In genomic region chr6:29926795-29927427, GRCh38 we compare ENCODE assay signal across 1 cellular context.
TF ChIP-seq lines count a peak whose summit lies in the region.

No MANE protein-coding gene starts in this region.

TF ChIP-seq in HepG2, 621 proteins besides CTCF, POLR2A, EP300 and RAD21 (continued from another document and continues in another):
- TF ChIP-seq ZNF777 (CRISPR knock-in tag; IDR thresholded peaks at IDR 0.05) (no peak), ZNF550 (CRISPR knock-in tag; IDR thresholded peaks at IDR 0.05; ENCODE audit: borderline replicate concordance) (no peak), ZNF414 (CRISPR knock-in tag; IDR thresholded peaks at IDR 0.05) (no peak), ZNF670 (CRISPR knock-in tag; IDR thresholded peaks at IDR 0.05; ENCODE audit: borderline replicate concordance) (no peak), ZNF589 (CRISPR knock-in tag; conservative IDR thresholded peaks at IDR 0.05) (no peak), ZNF83 (CRISPR knock-in tag; IDR thresholded peaks at IDR 0.05; ENCODE audit: borderline replicate concordance) (no peak), ZNF160 (CRISPR knock-in tag; IDR thresholded peaks at IDR 0.05) (no peak; the same call in 1 of the 2 replicates), RFXAP (CRISPR knock-in tag; IDR thresholded peaks at IDR 0.05; ENCODE audit: borderline replicate concordance) (no peak), ERF (CRISPR knock-in tag; IDR thresholded peaks at IDR 0.05) (no peak), FOXA3 (CRISPR knock-in tag; IDR thresholded peaks at IDR 0.05) (no peak), NCOA5 (CRISPR knock-in tag; IDR thresholded peaks at IDR 0.05) (no peak), ZNF558 (CRISPR knock-in tag; IDR thresholded peaks at IDR 0.05; ENCODE audit: borderline replicate concordance) (no peak), ZNF331 (CRISPR knock-in tag; IDR thresholded peaks at IDR 0.05) (no peak), MXI1 (IDR thresholded peaks at IDR 0.05; ENCODE audit: borderline replicate concordance, low read depth, low read length) (no peak; the same call in 2 of the 3 replicates), PCBP2 (optimal IDR thresholded peaks at IDR 0.05; ENCODE audit: low read depth, low read length, poor library complexity, severe bottlenecking) (no peak), ZNF792 (CRISPR knock-in tag; IDR thresholded peaks at IDR 0.05) (0 out of 2 replicates have a peak, but pooled peaks have one; percentile 16), DNMT1 (CRISPR knock-in tag; IDR thresholded peaks at IDR 0.05) (no peak), CENPT (CRISPR knock-in tag; IDR thresholded peaks at IDR 0.05; ENCODE audit: low read depth) (no peak), FOXP1 (IDR thresholded peaks at IDR 0.05) (no peak), FOXP1 (CRISPR knock-in tag; IDR thresholded peaks at IDR 0.05) (no peak), PRDM10 (CRISPR knock-in tag; IDR thresholded peaks at IDR 0.05; ENCODE audit: low read depth) (no peak), ZNF780A (CRISPR knock-in tag; IDR thresholded peaks at IDR 0.05) (0 out of 2 replicates have a peak, but pooled peaks have one; percentile 36), ZMAT5 (CRISPR knock-in tag; IDR thresholded peaks at IDR 0.05; ENCODE audit: borderline replicate concordance, low read depth) (no peak), REST (IDR thresholded peaks at IDR 0.05; ENCODE audit: borderline replicate concordance in 1 of 2, low read depth in 1 of 2, low read length in 2 of 2) (no peak), KDM1A (CRISPR knock-in tag; IDR thresholded peaks at IDR 0.05) (no peak), NFIC (IDR thresholded peaks at IDR 0.05; ENCODE audit: low read length) (no peak), ZNF768 (CRISPR knock-in tag; IDR thresholded peaks at IDR 0.05) (no peak), ZNF205 (CRISPR knock-in tag; IDR thresholded peaks at IDR 0.05) (no peak), ZNF772 (CRISPR knock-in tag; IDR thresholded peaks at IDR 0.05) (0 out of 2 replicates have a peak, but pooled peaks have one; percentile 1), RFX5 (IDR thresholded peaks at IDR 0.05; ENCODE audit: low read depth, low read length) (no peak), ZNF431 (CRISPR knock-in tag; IDR thresholded peaks at IDR 0.05; ENCODE audit: borderline replicate concordance, low read depth) (no peak), AGO1 (IDR thresholded peaks at IDR 0.05; ENCODE audit: low read depth, low read length, poor library complexity, severe bottlenecking) (no peak), JDP2 (CRISPR knock-in tag; IDR thresholded peaks at IDR 0.05; ENCODE audit: borderline replicate concordance) (no peak; the same call in 1 of the 2 replicates), ZNF407 (CRISPR knock-in tag; IDR thresholded peaks at IDR 0.05; ENCODE audit: not compliant biosample characterization) (no peak), ZFX (CRISPR knock-in tag; IDR thresholded peaks at IDR 0.05; ENCODE audit: low read depth) (peak; percentile 91), ETV5 (CRISPR knock-in tag; IDR thresholded peaks at IDR 0.05; ENCODE audit: borderline replicate concordance) (peak; percentile 54; the same call in 1 of the 2 replicates), ZNF30 (CRISPR knock-in tag; IDR thresholded peaks at IDR 0.05) (no peak)
- TF ChIP-seq, protein P1, sequence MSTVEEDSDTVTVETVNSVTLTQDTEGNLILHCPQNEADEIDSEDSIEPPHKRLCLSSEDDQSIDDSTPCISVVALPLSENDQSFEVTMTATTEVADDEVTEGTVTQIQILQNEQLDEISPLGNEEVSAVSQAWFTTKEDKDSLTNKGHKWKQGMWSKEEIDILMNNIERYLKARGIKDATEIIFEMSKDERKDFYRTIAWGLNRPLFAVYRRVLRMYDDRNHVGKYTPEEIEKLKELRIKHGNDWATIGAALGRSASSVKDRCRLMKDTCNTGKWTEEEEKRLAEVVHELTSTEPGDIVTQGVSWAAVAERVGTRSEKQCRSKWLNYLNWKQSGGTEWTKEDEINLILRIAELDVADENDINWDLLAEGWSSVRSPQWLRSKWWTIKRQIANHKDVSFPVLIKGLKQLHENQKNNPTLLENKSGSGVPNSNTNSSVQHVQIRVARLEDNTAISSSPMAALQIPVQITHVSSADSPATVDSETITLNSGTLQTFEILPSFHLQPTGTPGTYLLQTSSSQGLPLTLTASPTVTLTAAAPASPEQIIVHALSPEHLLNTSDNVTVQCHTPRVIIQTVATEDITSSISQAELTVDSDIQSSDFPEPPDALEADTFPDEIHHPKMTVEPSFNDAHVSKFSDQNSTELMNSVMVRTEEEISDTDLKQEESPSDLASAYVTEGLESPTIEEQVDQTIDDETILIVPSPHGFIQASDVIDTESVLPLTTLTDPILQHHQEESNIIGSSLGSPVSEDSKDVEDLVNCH (CRISPR knock-in tag; IDR thresholded peaks at IDR 0.05), result no peak
- TF ChIP-seq, protein P2, sequence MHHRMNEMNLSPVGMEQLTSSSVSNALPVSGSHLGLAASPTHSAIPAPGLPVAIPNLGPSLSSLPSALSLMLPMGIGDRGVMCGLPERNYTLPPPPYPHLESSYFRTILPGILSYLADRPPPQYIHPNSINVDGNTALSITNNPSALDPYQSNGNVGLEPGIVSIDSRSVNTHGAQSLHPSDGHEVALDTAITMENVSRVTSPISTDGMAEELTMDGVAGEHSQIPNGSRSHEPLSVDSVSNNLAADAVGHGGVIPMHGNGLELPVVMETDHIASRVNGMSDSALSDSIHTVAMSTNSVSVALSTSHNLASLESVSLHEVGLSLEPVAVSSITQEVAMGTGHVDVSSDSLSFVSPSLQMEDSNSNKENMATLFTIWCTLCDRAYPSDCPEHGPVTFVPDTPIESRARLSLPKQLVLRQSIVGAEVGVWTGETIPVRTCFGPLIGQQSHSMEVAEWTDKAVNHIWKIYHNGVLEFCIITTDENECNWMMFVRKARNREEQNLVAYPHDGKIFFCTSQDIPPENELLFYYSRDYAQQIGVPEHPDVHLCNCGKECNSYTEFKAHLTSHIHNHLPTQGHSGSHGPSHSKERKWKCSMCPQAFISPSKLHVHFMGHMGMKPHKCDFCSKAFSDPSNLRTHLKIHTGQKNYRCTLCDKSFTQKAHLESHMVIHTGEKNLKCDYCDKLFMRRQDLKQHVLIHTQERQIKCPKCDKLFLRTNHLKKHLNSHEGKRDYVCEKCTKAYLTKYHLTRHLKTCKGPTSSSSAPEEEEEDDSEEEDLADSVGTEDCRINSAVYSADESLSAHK (CRISPR knock-in tag; IDR thresholded peaks at IDR 0.05; ENCODE audit: borderline replicate concordance), result no peak
- TF ChIP-seq, protein P3, sequence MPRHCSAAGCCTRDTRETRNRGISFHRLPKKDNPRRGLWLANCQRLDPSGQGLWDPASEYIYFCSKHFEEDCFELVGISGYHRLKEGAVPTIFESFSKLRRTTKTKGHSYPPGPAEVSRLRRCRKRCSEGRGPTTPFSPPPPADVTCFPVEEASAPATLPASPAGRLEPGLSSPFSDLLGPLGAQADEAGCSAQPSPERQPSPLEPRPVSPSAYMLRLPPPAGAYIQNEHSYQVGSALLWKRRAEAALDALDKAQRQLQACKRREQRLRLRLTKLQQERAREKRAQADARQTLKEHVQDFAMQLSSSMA (CRISPR knock-in tag; IDR thresholded peaks at IDR 0.05), result 0 out of 2 replicates have a peak, but pooled peaks have one; percentile 16
